Comparison of ENCODE assay signal across 1 cellular context in the genomic region with DNA sequence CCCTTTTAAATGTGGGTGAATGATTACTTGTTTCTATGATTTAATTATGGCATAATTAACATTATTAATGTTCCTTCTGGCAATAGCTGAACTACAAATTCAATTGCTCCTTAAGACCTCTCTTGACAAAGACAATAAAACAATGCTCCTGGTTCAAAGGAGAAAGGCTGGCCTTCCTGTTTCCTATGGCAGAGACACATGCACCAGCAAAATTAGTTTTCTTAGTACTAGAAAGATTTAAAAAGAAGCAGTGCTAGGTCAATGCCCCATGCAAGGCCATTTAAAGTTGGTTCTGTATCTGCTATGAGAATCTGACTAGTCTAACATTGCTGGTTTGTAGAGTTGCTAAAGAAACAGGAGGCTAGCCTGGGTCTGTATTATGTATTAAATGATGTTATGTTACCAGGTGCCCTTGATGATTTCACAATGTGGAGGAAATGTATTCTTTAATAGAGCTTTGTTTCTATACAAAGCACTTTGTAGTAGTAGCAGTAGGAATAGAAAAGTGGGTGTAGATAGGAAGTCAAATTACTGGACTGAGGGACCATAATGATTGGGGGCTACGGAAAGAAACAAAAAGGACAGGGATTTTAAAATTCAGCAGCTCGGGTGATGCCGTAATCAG.
TF ChIP-seq lines count a peak whose summit lies in the region.

No MANE protein-coding gene starts in this region.

TF ChIP-seq in SK-N-SH, 30 proteins besides CTCF, POLR2A, EP300 and RAD21 (continued from another document):
- TF ChIP-seq NRF1 (IDR thresholded peaks at IDR 0.05; ENCODE audit: low read depth, low read length): no peak
- TF ChIP-seq, protein P1, sequence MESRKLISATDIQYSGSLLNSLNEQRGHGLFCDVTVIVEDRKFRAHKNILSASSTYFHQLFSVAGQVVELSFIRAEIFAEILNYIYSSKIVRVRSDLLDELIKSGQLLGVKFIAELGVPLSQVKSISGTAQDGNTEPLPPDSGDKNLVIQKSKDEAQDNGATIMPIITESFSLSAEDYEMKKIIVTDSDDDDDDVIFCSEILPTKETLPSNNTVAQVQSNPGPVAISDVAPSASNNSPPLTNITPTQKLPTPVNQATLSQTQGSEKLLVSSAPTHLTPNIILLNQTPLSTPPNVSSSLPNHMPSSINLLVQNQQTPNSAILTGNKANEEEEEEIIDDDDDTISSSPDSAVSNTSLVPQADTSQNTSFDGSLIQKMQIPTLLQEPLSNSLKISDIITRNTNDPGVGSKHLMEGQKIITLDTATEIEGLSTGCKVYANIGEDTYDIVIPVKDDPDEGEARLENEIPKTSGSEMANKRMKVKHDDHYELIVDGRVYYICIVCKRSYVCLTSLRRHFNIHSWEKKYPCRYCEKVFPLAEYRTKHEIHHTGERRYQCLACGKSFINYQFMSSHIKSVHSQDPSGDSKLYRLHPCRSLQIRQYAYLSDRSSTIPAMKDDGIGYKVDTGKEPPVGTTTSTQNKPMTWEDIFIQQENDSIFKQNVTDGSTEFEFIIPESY (IDR thresholded peaks at IDR 0.05; ENCODE audit: borderline replicate concordance, low read depth): no peak
- no peak for TF ChIP-seq MEF2A (IDR thresholded peaks at IDR 0.05; ENCODE audit: borderline replicate concordance, low read depth)
- no peak for TF ChIP-seq EZH2phosphoT487 (IDR thresholded peaks at IDR 0.05; ENCODE audit: borderline replicate concordance, low read depth)
- TF ChIP-seq TCF12 (IDR thresholded peaks at IDR 0.05): no peak
- no peak for TF ChIP-seq SIN3A (IDR thresholded peaks at IDR 0.05; ENCODE audit: borderline replicate concordance, low read depth, low read length)
- TF ChIP-seq FOSL2 (IDR thresholded peaks at IDR 0.05; ENCODE audit: borderline replicate concordance, low read depth): no peak
